ENCODE assay signal across 30 cellular contexts in the genomic region with DNA sequence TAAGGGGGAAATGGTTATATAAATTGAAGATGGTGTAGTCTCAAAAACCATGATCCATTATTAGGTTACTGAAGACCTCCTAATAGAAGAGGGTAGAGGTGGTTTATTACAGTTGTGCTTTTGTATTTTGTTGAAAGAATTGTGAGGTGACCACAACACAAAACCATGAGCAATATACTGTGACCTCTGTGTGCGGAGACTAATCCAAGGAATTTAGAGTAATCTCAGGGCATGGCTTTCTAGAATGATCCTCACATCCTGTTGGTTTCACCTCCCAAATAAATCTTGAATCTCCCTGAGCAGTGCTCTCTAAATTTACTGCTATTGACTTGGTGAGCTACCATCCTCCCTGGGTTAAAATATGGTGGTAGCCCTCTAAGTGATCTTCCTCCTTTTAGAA. TPM values are rescaled to one million over a fixed set of nuclear protein-coding genes. Genes with fewer than 3 reads are reported as not detected.
"Had no signal": no experiment of that assay in that cellular context is flagged by ENCODE, and none has a peak within 500 bp of the region (broad histone marks: within the 10 kb centered on the region; RNA-seq: fewer than 3 reads in every experiment).

No MANE protein-coding gene starts in this region.

- H3K27ac ChIP-seq: adrenal gland, body of pancreas, SK-N-MC had no signal

- H3K27ac Mint-ChIP-seq: activated CD4-positive, alpha-beta memory T cell treated with anti-CD3 and anti-CD28 coated beads, Interleukin-2, amount 10 ng/mL, durations not matched to agents 7 days and 5 days; activated CD4-positive, alpha-beta T cell treated with anti-CD3 and anti-CD28 coated beads for 36 hours; activated naive CD8-positive, alpha-beta T cell treated with anti-CD3 and anti-CD28 coated beads, Interleukin-2, amount 10 ng/mL, durations not matched to agents 7 days and 5 days; activated T-cell treated with anti-CD3 and anti-CD28 coated beads, Interleukin-2, amount 50 U/mL, for 72 hours; T-cell had no signal

- H3K4me1 Mint-ChIP-seq: activated CD4-positive, alpha-beta memory T cell treated with anti-CD3 and anti-CD28 coated beads, Interleukin-2, amount 10 ng/mL, durations not matched to agents 7 days and 5 days; activated CD4-positive, alpha-beta T cell treated with anti-CD3 and anti-CD28 coated beads for 36 hours; activated naive CD8-positive, alpha-beta T cell treated with anti-CD3 and anti-CD28 coated beads, Interleukin-2, amount 10 ng/mL, durations not matched to agents 7 days and 5 days; central memory CD8-positive, alpha-beta T cell; T-cell had no signal

- H3K9me3 Mint-ChIP-seq: activated CD4-positive, alpha-beta memory T cell treated with anti-CD3 and anti-CD28 coated beads, Interleukin-2, amount 10 ng/mL, durations not matched to agents 7 days and 5 days; activated naive CD8-positive, alpha-beta T cell treated with anti-CD3 and anti-CD28 coated beads, Interleukin-2, amount 10 ng/mL, durations not matched to agents 7 days and 5 days; activated T-cell treated with anti-CD3 and anti-CD28 coated beads, Interleukin-2, amount 50 U/mL, for 72 hours had no signal

- H3K36me3 Mint-ChIP-seq: activated naive CD8-positive, alpha-beta T cell treated with anti-CD3 and anti-CD28 coated beads, Interleukin-2, amount 10 ng/mL, durations not matched to agents 7 days and 5 days; T-cell had no signal

- H3K9me3 ChIP-seq: adrenal gland, body of pancreas had no signal

- DNase-seq: activated CD4-positive, alpha-beta memory T cell treated with anti-CD3 and anti-CD28 coated beads, Interleukin-2, amount 10 ng/mL, durations not matched to agents 7 days and 5 days; activated CD4-positive, alpha-beta T cell treated with anti-CD3 and anti-CD28 coated beads for 36 hours; activated CD4-positive, alpha-beta T cell treated with anti-CD3 and anti-CD28 coated beads, Interleukin-2, amount 50 U/mL, for 1 hour; activated CD4-positive, CD25-positive, alpha-beta regulatory T cell; activated CD8-positive, alpha-beta memory T cell treated with anti-CD3 and anti-CD28 coated beads, Interleukin-2, amount 50 U/mL, for 4 hours; activated naive CD4-positive, alpha-beta T cell treated with anti-CD3 and anti-CD28 coated beads, Interleukin-2, amount 50 U/mL, for 16 hours; activated naive CD8-positive, alpha-beta T cell treated with anti-CD3 and anti-CD28 coated beads, Interleukin-2, amount 10 ng/mL, durations not matched to agents 7 days and 5 days; activated T-cell treated with anti-CD3 and anti-CD28 coated beads, Interleukin-2, amount 50 U/mL, for 72 hours; adrenal gland; aorta; body of pancreas; Kasumi-1; NCI-H1092 treated with DMSO at 0.1 percent for 48 hours; NCI-H1417 treated with DMSO at 0.1 percent for 48 hours; NCI-H1694; NCI-H2029; NCI-H2107; NCI-H2171 treated with DMSO at 0.1 percent for 48 hours; NCI-H226; NCI-H526 treated with DMSO at 0.1 percent for 48 hours; NK-92 treated with Interleukin-12 subunit alpha and Interleukin-12 subunit beta, amount 100 ng/mL, for 24 hours; OCI-M1; RPMI8226; T-cell; T-helper 2 cell; T1000 had no signal

- H3K4me3 Mint-ChIP-seq: activated CD4-positive, alpha-beta memory T cell treated with anti-CD3 and anti-CD28 coated beads, Interleukin-2, amount 10 ng/mL, durations not matched to agents 7 days and 5 days; activated CD4-positive, alpha-beta T cell treated with anti-CD3 and anti-CD28 coated beads for 36 hours; activated naive CD8-positive, alpha-beta T cell treated with anti-CD3 and anti-CD28 coated beads, Interleukin-2, amount 10 ng/mL, durations not matched to agents 7 days and 5 days; activated T-cell treated with anti-CD3 and anti-CD28 coated beads, Interleukin-2, amount 50 U/mL, for 72 hours; central memory CD8-positive, alpha-beta T cell; T-cell had no signal

- H3K4me3 ChIP-seq: adrenal gland, body of pancreas, K562, SK-N-MC had no signal

- H3K36me3 ChIP-seq: adrenal gland had no signal

- H3K27me3 Mint-ChIP-seq: activated CD4-positive, alpha-beta memory T cell treated with anti-CD3 and anti-CD28 coated beads, Interleukin-2, amount 10 ng/mL, durations not matched to agents 7 days and 5 days; activated CD4-positive, alpha-beta T cell treated with anti-CD3 and anti-CD28 coated beads for 36 hours; central memory CD8-positive, alpha-beta T cell; T-cell had no signal

- H3K27me3 ChIP-seq: adrenal gland, body of pancreas had no signal

RNA-seq across cellular contexts. Expression of gene PTPRG, which starts 52.3 kb away (rescaled TPM):
- total RNA-seq: activated CD8-positive, alpha-beta memory T cell treated with anti-CD3 and anti-CD28 coated beads for 36 hours; activated naive CD8-positive, alpha-beta T cell treated with anti-CD3 and anti-CD28 coated beads, Interleukin-2, amount 10 ng/mL, durations not matched to agents 7 days and 5 days had no signal
- polyA plus RNA-seq: K562 had no signal
